1 cellular context compared by ENCODE assay signal in the genomic region with DNA sequence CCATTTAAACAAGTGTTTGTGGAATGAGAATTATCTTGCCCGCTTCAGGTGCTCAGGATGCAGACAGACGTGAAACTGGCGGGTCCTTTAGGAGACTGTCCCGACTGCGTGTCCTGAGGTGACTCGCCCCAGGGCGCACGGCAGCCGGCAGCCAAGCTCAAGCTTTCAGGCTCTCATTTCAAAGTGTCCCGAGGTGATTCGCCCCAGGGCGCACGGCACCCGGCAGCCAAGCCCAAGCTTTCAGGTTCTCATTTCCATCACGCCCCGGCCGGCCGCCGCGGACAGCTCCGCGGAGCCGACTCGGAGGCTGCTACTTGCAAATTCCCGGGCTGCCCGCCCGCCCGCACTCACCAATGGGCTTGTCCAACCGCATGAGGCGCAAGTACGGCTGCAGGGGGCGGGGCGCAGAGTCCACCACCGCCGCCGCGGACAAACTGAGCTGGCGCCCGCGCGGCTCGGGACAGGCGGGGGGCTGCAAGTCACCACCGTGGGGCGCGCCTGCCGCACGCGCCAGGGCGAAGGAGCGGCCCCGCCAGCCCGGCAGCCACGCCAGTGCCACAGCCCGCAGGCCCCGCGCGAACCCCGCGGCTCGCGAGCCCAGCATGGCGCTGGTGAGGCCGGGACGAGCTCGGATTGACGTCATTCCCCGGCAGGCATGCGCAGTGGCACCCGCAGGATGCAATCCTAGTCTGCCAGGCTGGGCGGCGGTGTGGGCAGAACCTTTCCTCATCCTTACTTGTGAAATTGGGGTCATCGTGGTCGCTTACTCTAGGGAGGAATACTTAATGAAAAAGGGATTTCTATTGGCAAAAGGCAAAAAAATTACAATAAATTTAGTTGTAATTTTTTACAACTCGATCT.
A peak's percentile ranks its signal among the peaks of the same experiment; 100 is the strongest.
TF ChIP-seq lines count a peak whose summit lies in the region.

A gene with protein sequence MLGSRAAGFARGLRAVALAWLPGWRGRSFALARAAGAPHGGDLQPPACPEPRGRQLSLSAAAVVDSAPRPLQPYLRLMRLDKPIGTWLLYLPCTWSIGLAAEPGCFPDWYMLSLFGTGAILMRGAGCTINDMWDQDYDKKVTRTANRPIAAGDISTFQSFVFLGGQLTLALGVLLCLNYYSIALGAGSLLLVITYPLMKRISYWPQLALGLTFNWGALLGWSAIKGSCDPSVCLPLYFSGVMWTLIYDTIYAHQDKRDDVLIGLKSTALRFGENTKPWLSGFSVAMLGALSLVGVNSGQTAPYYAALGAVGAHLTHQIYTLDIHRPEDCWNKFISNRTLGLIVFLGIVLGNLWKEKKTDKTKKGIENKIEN (minus strand): TSS at position 638 of the 861 bp plus-strand sequence. CDS start 34 bp downstream, at position 604.

TF ChIP-seq in GM12878, 131 proteins besides CTCF, POLR2A, EP300 and RAD21 (continued from another document):
- TF ChIP-seq CEBPB (IDR thresholded peaks at IDR 0.05; ENCODE audit: borderline replicate concordance in 1 of 2, low read depth in 2 of 2, low read length in 2 of 2) (0 out of 4 replicates have a peak, but pooled peaks of 1 of the 2 experiments have one; percentile 4), TARDBP (IDR thresholded peaks at IDR 0.05; ENCODE audit: borderline replicate concordance) (no peak), NR2F1 (conservative IDR thresholded peaks at IDR 0.05) (peak; percentile 81; the same call in 1 of the 2 replicates), EED (IDR thresholded peaks at IDR 0.05; ENCODE audit: low read depth) (peak; percentile 54), SMARCA5 (IDR thresholded peaks at IDR 0.05) (peak; percentile 93), BCL11A (IDR thresholded peaks at IDR 0.05; ENCODE audit: low read depth, low read length) (no peak), ZSCAN29 (IDR thresholded peaks at IDR 0.05) (peak; percentile 75; the same call in 1 of the 2 replicates), RB1 (IDR thresholded peaks at IDR 0.05; ENCODE audit: borderline replicate concordance) (0 out of 2 replicates have a peak, but pooled peaks have one; percentile 93), BRCA1 (IDR thresholded peaks at IDR 0.05; ENCODE audit: low read depth, low read length) (peak; percentile 71), SRF (IDR thresholded peaks at IDR 0.05; ENCODE audit: low read depth in 2 of 2, low read length in 2 of 2) (no peak)
- TF ChIP-seq, protein P1, sequence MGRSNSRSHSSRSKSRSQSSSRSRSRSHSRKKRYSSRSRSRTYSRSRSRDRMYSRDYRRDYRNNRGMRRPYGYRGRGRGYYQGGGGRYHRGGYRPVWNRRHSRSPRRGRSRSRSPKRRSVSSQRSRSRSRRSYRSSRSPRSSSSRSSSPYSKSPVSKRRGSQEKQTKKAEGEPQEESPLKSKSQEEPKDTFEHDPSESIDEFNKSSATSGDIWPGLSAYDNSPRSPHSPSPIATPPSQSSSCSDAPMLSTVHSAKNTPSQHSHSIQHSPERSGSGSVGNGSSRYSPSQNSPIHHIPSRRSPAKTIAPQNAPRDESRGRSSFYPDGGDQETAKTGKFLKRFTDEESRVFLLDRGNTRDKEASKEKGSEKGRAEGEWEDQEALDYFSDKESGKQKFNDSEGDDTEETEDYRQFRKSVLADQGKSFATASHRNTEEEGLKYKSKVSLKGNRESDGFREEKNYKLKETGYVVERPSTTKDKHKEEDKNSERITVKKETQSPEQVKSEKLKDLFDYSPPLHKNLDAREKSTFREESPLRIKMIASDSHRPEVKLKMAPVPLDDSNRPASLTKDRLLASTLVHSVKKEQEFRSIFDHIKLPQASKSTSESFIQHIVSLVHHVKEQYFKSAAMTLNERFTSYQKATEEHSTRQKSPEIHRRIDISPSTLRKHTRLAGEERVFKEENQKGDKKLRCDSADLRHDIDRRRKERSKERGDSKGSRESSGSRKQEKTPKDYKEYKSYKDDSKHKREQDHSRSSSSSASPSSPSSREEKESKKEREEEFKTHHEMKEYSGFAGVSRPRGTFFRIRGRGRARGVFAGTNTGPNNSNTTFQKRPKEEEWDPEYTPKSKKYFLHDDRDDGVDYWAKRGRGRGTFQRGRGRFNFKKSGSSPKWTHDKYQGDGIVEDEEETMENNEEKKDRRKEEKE (IDR thresholded peaks at IDR 0.05), result 0 out of 2 replicates have a peak, but pooled peaks have one; percentile 50
- TF ChIP-seq, protein P2, sequence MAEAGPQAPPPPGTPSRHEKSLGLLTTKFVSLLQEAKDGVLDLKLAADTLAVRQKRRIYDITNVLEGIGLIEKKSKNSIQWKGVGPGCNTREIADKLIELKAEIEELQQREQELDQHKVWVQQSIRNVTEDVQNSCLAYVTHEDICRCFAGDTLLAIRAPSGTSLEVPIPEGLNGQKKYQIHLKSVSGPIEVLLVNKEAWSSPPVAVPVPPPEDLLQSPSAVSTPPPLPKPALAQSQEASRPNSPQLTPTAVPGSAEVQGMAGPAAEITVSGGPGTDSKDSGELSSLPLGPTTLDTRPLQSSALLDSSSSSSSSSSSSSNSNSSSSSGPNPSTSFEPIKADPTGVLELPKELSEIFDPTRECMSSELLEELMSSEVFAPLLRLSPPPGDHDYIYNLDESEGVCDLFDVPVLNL (IDR thresholded peaks at IDR 0.05; ENCODE audit: low read depth, low read length), result peak; percentile 87
- TF ChIP-seq, protein P3, sequence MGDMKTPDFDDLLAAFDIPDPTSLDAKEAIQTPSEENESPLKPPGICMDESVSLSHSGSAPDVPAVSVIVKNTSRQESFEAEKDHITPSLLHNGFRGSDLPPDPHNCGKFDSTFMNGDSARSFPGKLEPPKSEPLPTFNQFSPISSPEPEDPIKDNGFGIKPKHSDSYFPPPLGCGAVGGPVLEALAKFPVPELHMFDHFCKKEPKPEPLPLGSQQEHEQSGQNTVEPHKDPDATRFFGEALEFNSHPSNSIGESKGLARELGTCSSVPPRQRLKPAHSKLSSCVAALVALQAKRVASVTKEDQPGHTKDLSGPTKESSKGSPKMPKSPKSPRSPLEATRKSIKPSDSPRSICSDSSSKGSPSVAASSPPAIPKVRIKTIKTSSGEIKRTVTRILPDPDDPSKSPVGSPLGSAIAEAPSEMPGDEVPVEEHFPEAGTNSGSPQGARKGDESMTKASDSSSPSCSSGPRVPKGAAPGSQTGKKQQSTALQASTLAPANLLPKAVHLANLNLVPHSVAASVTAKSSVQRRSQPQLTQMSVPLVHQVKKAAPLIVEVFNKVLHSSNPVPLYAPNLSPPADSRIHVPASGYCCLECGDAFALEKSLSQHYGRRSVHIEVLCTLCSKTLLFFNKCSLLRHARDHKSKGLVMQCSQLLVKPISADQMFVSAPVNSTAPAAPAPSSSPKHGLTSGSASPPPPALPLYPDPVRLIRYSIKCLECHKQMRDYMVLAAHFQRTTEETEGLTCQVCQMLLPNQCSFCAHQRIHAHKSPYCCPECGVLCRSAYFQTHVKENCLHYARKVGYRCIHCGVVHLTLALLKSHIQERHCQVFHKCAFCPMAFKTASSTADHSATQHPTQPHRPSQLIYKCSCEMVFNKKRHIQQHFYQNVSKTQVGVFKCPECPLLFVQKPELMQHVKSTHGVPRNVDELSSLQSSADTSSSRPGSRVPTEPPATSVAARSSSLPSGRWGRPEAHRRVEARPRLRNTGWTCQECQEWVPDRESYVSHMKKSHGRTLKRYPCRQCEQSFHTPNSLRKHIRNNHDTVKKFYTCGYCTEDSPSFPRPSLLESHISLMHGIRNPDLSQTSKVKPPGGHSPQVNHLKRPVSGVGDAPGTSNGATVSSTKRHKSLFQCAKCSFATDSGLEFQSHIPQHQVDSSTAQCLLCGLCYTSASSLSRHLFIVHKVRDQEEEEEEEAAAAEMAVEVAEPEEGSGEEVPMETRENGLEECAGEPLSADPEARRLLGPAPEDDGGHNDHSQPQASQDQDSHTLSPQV (IDR thresholded peaks at IDR 0.05), result peak; percentile 86; the same call in 1 of the 2 replicates
- TF ChIP-seq, protein P4, sequence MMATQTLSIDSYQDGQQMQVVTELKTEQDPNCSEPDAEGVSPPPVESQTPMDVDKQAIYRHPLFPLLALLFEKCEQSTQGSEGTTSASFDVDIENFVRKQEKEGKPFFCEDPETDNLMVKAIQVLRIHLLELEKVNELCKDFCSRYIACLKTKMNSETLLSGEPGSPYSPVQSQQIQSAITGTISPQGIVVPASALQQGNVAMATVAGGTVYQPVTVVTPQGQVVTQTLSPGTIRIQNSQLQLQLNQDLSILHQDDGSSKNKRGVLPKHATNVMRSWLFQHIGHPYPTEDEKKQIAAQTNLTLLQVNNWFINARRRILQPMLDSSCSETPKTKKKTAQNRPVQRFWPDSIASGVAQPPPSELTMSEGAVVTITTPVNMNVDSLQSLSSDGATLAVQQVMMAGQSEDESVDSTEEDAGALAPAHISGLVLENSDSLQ (IDR thresholded peaks at IDR 0.05), result peak; percentile 25; the same call in 1 of the 2 replicates
- TF ChIP-seq, protein P5, sequence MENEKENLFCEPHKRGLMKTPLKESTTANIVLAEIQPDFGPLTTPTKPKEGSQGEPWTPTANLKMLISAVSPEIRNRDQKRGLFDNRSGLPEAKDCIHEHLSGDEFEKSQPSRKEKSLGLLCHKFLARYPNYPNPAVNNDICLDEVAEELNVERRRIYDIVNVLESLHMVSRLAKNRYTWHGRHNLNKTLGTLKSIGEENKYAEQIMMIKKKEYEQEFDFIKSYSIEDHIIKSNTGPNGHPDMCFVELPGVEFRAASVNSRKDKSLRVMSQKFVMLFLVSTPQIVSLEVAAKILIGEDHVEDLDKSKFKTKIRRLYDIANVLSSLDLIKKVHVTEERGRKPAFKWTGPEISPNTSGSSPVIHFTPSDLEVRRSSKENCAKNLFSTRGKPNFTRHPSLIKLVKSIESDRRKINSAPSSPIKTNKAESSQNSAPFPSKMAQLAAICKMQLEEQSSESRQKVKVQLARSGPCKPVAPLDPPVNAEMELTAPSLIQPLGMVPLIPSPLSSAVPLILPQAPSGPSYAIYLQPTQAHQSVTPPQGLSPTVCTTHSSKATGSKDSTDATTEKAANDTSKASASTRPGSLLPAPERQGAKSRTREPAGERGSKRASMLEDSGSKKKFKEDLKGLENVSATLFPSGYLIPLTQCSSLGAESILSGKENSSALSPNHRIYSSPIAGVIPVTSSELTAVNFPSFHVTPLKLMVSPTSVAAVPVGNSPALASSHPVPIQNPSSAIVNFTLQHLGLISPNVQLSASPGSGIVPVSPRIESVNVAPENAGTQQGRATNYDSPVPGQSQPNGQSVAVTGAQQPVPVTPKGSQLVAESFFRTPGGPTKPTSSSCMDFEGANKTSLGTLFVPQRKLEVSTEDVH (IDR thresholded peaks at IDR 0.05; ENCODE audit: low read depth, partially characterized antibody), result no peak
